In the genomic region with DNA sequence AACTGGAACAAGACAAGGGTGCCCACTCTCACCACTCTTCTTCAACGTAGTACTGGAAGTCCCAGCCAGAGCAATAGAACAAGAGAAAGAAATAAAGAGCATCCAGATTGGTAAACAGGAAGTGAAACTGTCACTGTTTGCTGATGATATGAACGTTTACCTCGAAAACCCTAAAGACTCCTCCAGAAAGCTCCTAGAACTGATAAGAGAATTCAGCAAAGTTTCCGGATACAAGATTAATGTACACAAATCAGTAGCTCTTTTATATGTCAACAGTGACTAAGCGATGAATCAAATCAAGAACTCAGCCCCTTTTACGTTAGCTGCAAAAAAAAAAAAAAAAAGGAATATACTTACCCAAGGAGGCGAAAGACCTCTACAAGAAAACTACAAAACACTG, we compare ENCODE assay signal across 2 cellular contexts.
TF ChIP-seq lines count a peak whose summit lies in the region.

No MANE protein-coding gene starts in this region.

TF ChIP-seq in A549, 52 proteins besides CTCF, POLR2A, EP300 and RAD21:
- no peak for TF ChIP-seq MAZ (IDR thresholded peaks at IDR 0.05; ENCODE audit: borderline replicate concordance, low read depth, low read length)
- TF ChIP-seq RCOR1 (IDR thresholded peaks at IDR 0.05; ENCODE audit: low read depth, low read length), result no peak
- TF ChIP-seq, protein P1, sequence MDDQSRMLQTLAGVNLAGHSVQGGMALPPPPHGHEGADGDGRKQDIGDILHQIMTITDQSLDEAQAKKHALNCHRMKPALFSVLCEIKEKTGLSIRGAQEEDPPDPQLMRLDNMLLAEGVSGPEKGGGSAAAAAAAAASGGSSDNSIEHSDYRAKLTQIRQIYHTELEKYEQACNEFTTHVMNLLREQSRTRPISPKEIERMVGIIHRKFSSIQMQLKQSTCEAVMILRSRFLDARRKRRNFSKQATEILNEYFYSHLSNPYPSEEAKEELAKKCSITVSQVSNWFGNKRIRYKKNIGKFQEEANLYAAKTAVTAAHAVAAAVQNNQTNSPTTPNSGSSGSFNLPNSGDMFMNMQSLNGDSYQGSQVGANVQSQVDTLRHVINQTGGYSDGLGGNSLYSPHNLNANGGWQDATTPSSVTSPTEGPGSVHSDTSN (IDR thresholded peaks at IDR 0.05), result 0 out of 2 replicates have a peak, but pooled peaks have one; percentile 28
- no peak for TF ChIP-seq ZFP36 (IDR thresholded peaks at IDR 0.05; ENCODE audit: borderline replicate concordance, partially characterized antibody)
- no peak for TF ChIP-seq HEYL (CRISPR knock-in tag; IDR thresholded peaks at IDR 0.05)
- no peak for TF ChIP-seq CBX8 (IDR thresholded peaks at IDR 0.05)
- peak; percentile 80 for TF ChIP-seq FOSL2 (IDR thresholded peaks at IDR 0.05)
- TF ChIP-seq FOSL2 (CRISPR knock-in tag; IDR thresholded peaks at IDR 0.05), result peak; percentile 78
- TF ChIP-seq GATA3 (IDR thresholded peaks at IDR 0.05; ENCODE audit: borderline replicate concordance), result peak; percentile 79; the same call in 1 of the 2 replicates
- TF ChIP-seq, protein P2, sequence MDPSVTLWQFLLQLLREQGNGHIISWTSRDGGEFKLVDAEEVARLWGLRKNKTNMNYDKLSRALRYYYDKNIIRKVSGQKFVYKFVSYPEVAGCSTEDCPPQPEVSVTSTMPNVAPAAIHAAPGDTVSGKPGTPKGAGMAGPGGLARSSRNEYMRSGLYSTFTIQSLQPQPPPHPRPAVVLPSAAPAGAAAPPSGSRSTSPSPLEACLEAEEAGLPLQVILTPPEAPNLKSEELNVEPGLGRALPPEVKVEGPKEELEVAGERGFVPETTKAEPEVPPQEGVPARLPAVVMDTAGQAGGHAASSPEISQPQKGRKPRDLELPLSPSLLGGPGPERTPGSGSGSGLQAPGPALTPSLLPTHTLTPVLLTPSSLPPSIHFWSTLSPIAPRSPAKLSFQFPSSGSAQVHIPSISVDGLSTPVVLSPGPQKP (IDR thresholded peaks at IDR 0.05; ENCODE audit: low read depth, low read length), result no peak
- TF ChIP-seq SMC3 (IDR thresholded peaks at IDR 0.05), result no peak
- TF ChIP-seq ZSCAN20 (CRISPR knock-in tag; IDR thresholded peaks at IDR 0.05), result no peak
- TF ChIP-seq POLR2AphosphoS2 (conservative IDR thresholded peaks at IDR 0.05; ENCODE audit: low read length), result no peak
- no peak for TF ChIP-seq HOXA7 (CRISPR knock-in tag; IDR thresholded peaks at IDR 0.05)
- TF ChIP-seq HOXB5 (CRISPR knock-in tag; IDR thresholded peaks at IDR 0.05), result no peak
- 0 out of 5 replicates have a peak, but pooled peaks of 1 of the 2 experiments have one; percentile 32 for TF ChIP-seq JUN (IDR thresholded peaks at IDR 0.05)
- TF ChIP-seq NFE2L2 (conservative IDR thresholded peaks at IDR 0.05; ENCODE audit: low read length), result no peak
- peak; percentile 83 for TF ChIP-seq JUNB (IDR thresholded peaks at IDR 0.05)
- TF ChIP-seq HMGXB4 (CRISPR knock-in tag; IDR thresholded peaks at IDR 0.05; ENCODE audit: borderline replicate concordance), result no peak
- no peak for TF ChIP-seq ZNF302 (CRISPR knock-in tag; IDR thresholded peaks at IDR 0.05)
- no peak for TF ChIP-seq ESRRA (IDR thresholded peaks at IDR 0.05; ENCODE audit: borderline replicate concordance, low read length)
- no peak for TF ChIP-seq PHF8 (IDR thresholded peaks at IDR 0.05; ENCODE audit: borderline replicate concordance, low read depth)
- no peak for TF ChIP-seq FOXS1 (CRISPR knock-in tag; IDR thresholded peaks at IDR 0.05)
- TF ChIP-seq, protein P3, sequence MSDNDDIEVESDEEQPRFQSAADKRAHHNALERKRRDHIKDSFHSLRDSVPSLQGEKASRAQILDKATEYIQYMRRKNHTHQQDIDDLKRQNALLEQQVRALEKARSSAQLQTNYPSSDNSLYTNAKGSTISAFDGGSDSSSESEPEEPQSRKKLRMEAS (IDR thresholded peaks at IDR 0.05), result no peak
TF ChIP-seq in A549: peak in this region for 5.

TF ChIP-seq in IMR-90, 13 proteins besides CTCF, POLR2A, EP300 and RAD21:
- no peak for TF ChIP-seq NFE2L2 (IDR thresholded peaks at IDR 0.05; ENCODE audit: low read depth, low read length)
- no peak for TF ChIP-seq MXI1 (IDR thresholded peaks at IDR 0.05; ENCODE audit: borderline replicate concordance, low read depth, low read length)
- TF ChIP-seq MAZ (IDR thresholded peaks at IDR 0.05; ENCODE audit: borderline replicate concordance, low read depth, low read length), result no peak
- TF ChIP-seq RCOR1 (IDR thresholded peaks at IDR 0.05; ENCODE audit: insufficient replicate concordance, low read length), result no peak
- no peak for TF ChIP-seq CHD1 (IDR thresholded peaks at IDR 0.05; ENCODE audit: low read depth, low read length)
- TF ChIP-seq, protein P2 (IDR thresholded peaks at IDR 0.05; ENCODE audit: borderline replicate concordance, low read depth, low read length), result no peak
- no peak for TF ChIP-seq MAFK (IDR thresholded peaks at IDR 0.05; ENCODE audit: low read depth, low read length)
- no peak for TF ChIP-seq FOS (IDR thresholded peaks at IDR 0.05; ENCODE audit: low read depth, low read length)
- TF ChIP-seq, protein P4, sequence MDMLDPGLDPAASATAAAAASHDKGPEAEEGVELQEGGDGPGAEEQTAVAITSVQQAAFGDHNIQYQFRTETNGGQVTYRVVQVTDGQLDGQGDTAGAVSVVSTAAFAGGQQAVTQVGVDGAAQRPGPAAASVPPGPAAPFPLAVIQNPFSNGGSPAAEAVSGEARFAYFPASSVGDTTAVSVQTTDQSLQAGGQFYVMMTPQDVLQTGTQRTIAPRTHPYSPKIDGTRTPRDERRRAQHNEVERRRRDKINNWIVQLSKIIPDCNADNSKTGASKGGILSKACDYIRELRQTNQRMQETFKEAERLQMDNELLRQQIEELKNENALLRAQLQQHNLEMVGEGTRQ (IDR thresholded peaks at IDR 0.05; ENCODE audit: low read depth, low read length), result no peak
- no peak for TF ChIP-seq RFX5 (IDR thresholded peaks at IDR 0.05; ENCODE audit: low read depth, low read length)
- no peak for TF ChIP-seq CEBPB (IDR thresholded peaks at IDR 0.05; ENCODE audit: low read depth, low read length)
- TF ChIP-seq BHLHE40 (IDR thresholded peaks at IDR 0.05; ENCODE audit: low read depth, low read length), result no peak
- TF ChIP-seq SMC3 (IDR thresholded peaks at IDR 0.05; ENCODE audit: low read depth, low read length), result no peak
